ENCODE assay signal across 9 cellular contexts in the genomic region with DNA sequence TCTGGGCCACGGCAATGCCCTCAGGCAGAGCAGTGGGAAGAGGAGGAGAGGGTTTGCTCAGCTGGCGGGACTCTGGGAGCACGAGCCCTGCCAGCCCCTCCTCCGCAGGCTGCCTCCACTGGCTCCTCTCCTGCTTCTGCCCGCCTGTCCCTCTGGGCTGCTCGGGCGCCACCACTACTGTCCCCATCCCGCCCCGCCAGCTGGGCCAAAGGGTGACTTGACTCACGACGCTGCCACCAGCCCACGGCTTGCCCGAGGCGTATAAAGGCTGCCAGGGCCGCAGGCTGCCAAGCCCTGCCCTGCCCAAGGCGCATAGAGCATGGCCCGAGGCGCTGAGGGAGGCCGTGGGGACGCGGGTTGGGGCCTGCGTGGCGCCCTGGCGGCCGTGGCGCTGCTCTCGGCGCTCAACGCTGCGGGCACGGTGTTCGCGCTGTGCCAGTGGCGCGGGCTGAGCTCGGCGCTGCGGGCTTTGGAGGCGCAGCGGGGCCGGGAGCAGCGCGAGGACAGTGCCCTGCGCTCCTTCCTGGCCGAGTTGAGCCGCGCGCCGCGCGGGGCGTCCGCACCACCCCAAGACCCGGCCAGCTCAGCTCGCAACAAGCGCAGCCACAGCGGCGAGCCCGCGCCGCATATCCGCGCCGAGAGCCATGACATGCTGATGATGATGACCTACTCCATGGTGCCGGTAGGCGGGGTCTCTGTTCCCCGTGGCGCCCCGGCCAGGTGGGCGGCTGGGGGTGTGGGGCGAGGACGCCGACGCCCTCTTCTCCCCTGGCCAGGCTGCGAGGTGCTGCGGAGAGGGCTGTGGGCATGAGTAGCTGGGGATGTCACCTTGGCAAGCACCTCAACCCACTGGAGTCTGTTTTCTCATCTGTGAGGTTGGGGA. TPM values are rescaled to one million over a fixed set of nuclear protein-coding genes. Genes with fewer than 3 reads are reported as not detected.
DNase-seq lines count a peak whose midpoint lies in the region; ATAC-seq and TF ChIP-seq lines count a peak whose summit lies in the region.
"Had no signal": no experiment of that assay in that cellular context is flagged by ENCODE, and none has a peak within 500 bp of the region (broad histone marks: within the 10 kb centered on the region; RNA-seq: fewer than 3 reads in every experiment).

A gene (plus strand): TSS at position 290 of the 883 bp plus-strand sequence. CDS start 30 bp downstream, at position 320.

- no peaks in the 10 kb centered on the region for H3K9me3 ChIP-seq in iPS-18a (ENCODE audit: control insufficient read depth, low read depth, low read length)
- H3K9me3 ChIP-seq in gastrocnemius medialis = no peaks in the 10 kb centered on the region

- intact Hi-C loops in gastrocnemius medialis (cut with DNase I; ENCODE audit: low total_unique reads) = no loop called here

- H3K36me3 ChIP-seq in iPS-18a (ENCODE audit: control insufficient read depth, low read depth, low read length) (no peaks in the 10 kb centered on the region), gastrocnemius medialis (no peaks in the 10 kb centered on the region)

- H3K27ac ChIP-seq in iPS-18a (ENCODE audit: low read length) (no peak within 1 kb of the TSS), gastrocnemius medialis (peak within 1 kb of the TSS in 1 of 4 donors; percentile 9)

- H3K27me3 ChIP-seq in iPS-18a (ENCODE audit: control insufficient read depth, insufficient read depth, low read length) (peaks cover 48% of the 10 kb centered on the region), gastrocnemius medialis (no peaks in the 10 kb centered on the region)

- H3K4me3 ChIP-seq in HFF-Myc (replicated peaks; ENCODE audit: low read depth, low read length) (peak within 1 kb of the TSS; percentile 19), iPS-18a (ENCODE audit: low read length) (peak within 1 kb of the TSS; percentile 53), gastrocnemius medialis (peak within 1 kb of the TSS; percentile 33 to 63 (median 54))
- H3K4me3 ChIP-seq: K562 had no signal

- DNase-seq in HFF-Myc (ENCODE audit: extremely low read depth, low read depth) (no peak), anterior cingulate cortex (lab: John Stamatoyannopoulos, UW) (peak in 56 of 58 donors; percentile 8 to 88 (median 67)), gastrocnemius medialis (peak in 1 of 2 donors; percentile 25), amniotic stem cell (lab: John Stamatoyannopoulos, UW) (no peak)
- no peak for DNase-seq in stimulated activated CD4-positive, alpha-beta T cell treated with anti-CD3 and anti-CD28 coated beads, Interleukin-4, amount 100 ng/mL, for 4 hours

- no peak within 1 kb of the TSS for H3K9ac ChIP-seq in iPS-18a (ENCODE audit: low read length)

- in situ Hi-C loops in gastrocnemius medialis (cut with MboI; ENCODE audit: low sequenced_read_pairs in 4 of 4) = no loop called here

- peak; percentile 41 to 52 for ATAC-seq in gastrocnemius medialis
- no peak for ATAC-seq in GM19455 (IDR thresholded peaks at IDR 0.05; ENCODE audit: unreplicated experiment)
- ATAC-seq in HG03354 (IDR thresholded peaks at IDR 0.05; ENCODE audit: poor library complexity, severe bottlenecking, unreplicated experiment) = no peak
- ATAC-seq: K562 had no signal

- no peak for TF ChIP-seq POLR2A in gastrocnemius medialis (IDR thresholded peaks at IDR 0.05)

- H3K4me1 ChIP-seq in iPS-18a (ENCODE audit: control insufficient read depth, low read depth, low read length) = no peaks in the 10 kb centered on the region
- H3K4me1 ChIP-seq in gastrocnemius medialis = no peaks in the 10 kb centered on the region

- TF ChIP-seq CTCF in HFF-Myc (IDR thresholded peaks at IDR 0.05; ENCODE audit: low read depth, low read length, missing control alignments) = no peak
- no peak for TF ChIP-seq CTCF in gastrocnemius medialis (IDR thresholded peaks at IDR 0.05 in 4 of 5, conservative IDR thresholded peaks at IDR 0.05 in 1 of 5)

RNA-seq across cellular contexts. Expression of the gene that starts here (rescaled TPM):
- 1 to 10 TPM in 2 of 4 donors, under 1 TPM in 2; 0.44 to 4.7 (median 0.75) TPM for total RNA-seq in gastrocnemius medialis

Comparison
In these comparisons a context has a peak if more than half of its experiments do, and no peak if none do; other contexts are left out.
1. DNase-seq: peak in anterior cingulate cortex (56 of 58); none in HFF-Myc (single experiment), stimulated activated CD4-positive, alpha-beta T cell treated with anti-CD3 and anti-CD28 coated beads, Interleukin-4, amount 100 ng/mL, for 4 hours (0 of 2) and amniotic stem cell (single experiment).
2. ATAC-seq: peak in gastrocnemius medialis (2 of 2); none in GM19455 (single experiment) and HG03354 (single experiment).
3. Peak in every context shown above with its lines, with median percentiles within 50 percentile points of each other: H3K4me3 ChIP-seq.